Comparison of ENCODE assay signal across 9 cellular contexts in the genomic region with DNA sequence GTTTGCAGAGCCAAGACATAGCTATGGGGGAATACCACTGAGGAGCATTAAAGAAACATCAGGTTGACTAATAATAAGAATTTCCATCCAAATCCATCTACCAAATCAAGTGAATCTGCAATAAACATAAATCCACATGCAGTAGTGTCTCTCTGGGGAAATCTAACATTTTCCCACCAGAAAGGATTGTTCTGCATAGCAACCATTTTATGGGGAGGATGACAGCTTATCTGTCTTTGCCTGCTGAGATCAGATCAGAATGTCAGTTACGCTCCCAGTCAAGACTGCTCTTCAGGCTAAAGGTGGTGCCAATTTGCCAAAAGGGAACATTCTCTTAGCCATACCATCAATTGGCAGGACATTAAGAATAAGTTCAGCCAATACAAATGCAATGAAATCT.
"Had no signal": no experiment of that assay in that cellular context is flagged by ENCODE, and none has a peak within 500 bp of the region (broad histone marks: within the 10 kb centered on the region; RNA-seq: fewer than 3 reads in every experiment).

No MANE protein-coding gene starts in this region.

- H3K27ac ChIP-seq: GM23248 had no signal

- H3K4me3 ChIP-seq: GM23248, GM23338, HAP-1 had no signal

- H3K4me1 ChIP-seq: HAP-1 had no signal

- ATAC-seq: GM23338, HCT116 had no signal

- DNase-seq: GM23248, GOT3, H7, H9, HCEC 1CT, HFFc6 had no signal

- H3K4me2 ChIP-seq: GM23338 had no signal

- H3K9me3 ChIP-seq: HAP-1 had no signal

- H3K36me3 ChIP-seq: HAP-1 had no signal

- H2AFZ ChIP-seq: GM23248, GM23338 had no signal

- H3K9ac ChIP-seq: GM23248 had no signal
